ENCODE assay signal across 7 cellular contexts in genomic region chr3:122578110-122578740, GRCh38. TPM values are rescaled to one million over a fixed set of nuclear protein-coding genes. Genes with fewer than 3 reads are reported as not detected.
DNase-seq lines count a peak whose midpoint lies in the region; ATAC-seq and TF ChIP-seq lines count a peak whose summit lies in the region.

No MANE protein-coding gene starts in this region.

- no peak for TF ChIP-seq CTCF in GM12875 (IDR thresholded peaks at IDR 0.05; ENCODE audit: borderline replicate concordance, insufficient read depth, low read depth, low read length)
- TF ChIP-seq CTCF in OCI-LY1 (IDR thresholded peaks at IDR 0.05; ENCODE audit: low read length) = no peak
- TF ChIP-seq CTCF in fibroblast of lung (conservative IDR thresholded peaks at IDR 0.05 in 1 of 2, IDR thresholded peaks at IDR 0.05 in 1 of 2; ENCODE audit: low read depth in 1 of 2, low read length in 2 of 2) = no peak
- no peak for TF ChIP-seq CTCF in osteocyte (IDR thresholded peaks at IDR 0.05)

- H3K9ac ChIP-seq in OCI-LY1 (ENCODE audit: low read length) = peak overlapping the region; percentile 72; the same call in 1 of the 2 replicates
- H3K9ac ChIP-seq in fibroblast of lung (ENCODE audit: insufficient read depth, low read length) = no peak overlapping the region

- no peaks in the 10 kb centered on the region for H3K27me3 ChIP-seq in OCI-LY1 (ENCODE audit: insufficient read depth, low read length)
- no peaks in the 10 kb centered on the region for H3K27me3 ChIP-seq in fibroblast of lung (ENCODE audit: control insufficient read depth, insufficient read depth, low read length)

- H3K9me3 Mint-ChIP-seq in osteocyte (ENCODE audit: unreplicated experiment) = peaks cover 16% of the 10 kb centered on the region

- H2AFZ ChIP-seq in OCI-LY1 (ENCODE audit: low read length) (no peak overlapping the region), fibroblast of lung (ENCODE audit: low read length) (no peak overlapping the region)

- H3K27me3 Mint-ChIP-seq in osteocyte (ENCODE audit: unreplicated experiment) = peaks cover 4% of the 10 kb centered on the region

- peak overlapping the region; percentile 77 for H3K4me2 ChIP-seq in OCI-LY1 (ENCODE audit: low read length)
- peak overlapping the region; percentile 5 for H3K4me2 ChIP-seq in fibroblast of lung (ENCODE audit: extremely low read depth, insufficient read depth, low read length)

- peaks cover 46% of the 10 kb centered on the region for H3K4me1 ChIP-seq in OCI-LY1 (ENCODE audit: insufficient read depth, low read length, severe bottlenecking)
- no peaks in the 10 kb centered on the region for H3K4me1 ChIP-seq in fibroblast of lung (ENCODE audit: control insufficient read depth, extremely low read depth, insufficient read depth, low read length)

- no peaks in the 10 kb centered on the region for H3F3A ChIP-seq in OCI-LY1 (ENCODE audit: insufficient read depth, low read length)

- no peak overlapping the region for H3K27ac Mint-ChIP-seq in osteocyte (ENCODE audit: unreplicated experiment)

- no peak overlapping the region for H3K4me3 Mint-ChIP-seq in osteocyte (ENCODE audit: unreplicated experiment)

- peaks cover 9% of the 10 kb centered on the region for H3K36me3 Mint-ChIP-seq in osteocyte (ENCODE audit: unreplicated experiment)

- H3K79me2 ChIP-seq in OCI-LY1 (ENCODE audit: insufficient read depth, low read length) (no peaks in the 10 kb centered on the region), fibroblast of lung (ENCODE audit: control insufficient read depth, insufficient read depth, low read length) (no peaks in the 10 kb centered on the region)

- H4K20me1 ChIP-seq in OCI-LY1 (ENCODE audit: insufficient read depth, low read length) = no peaks in the 10 kb centered on the region
- no peaks in the 10 kb centered on the region for H4K20me1 ChIP-seq in fibroblast of lung (ENCODE audit: control insufficient read depth, extremely low read depth, insufficient read depth, low read length)

- peaks cover 13% of the 10 kb centered on the region for H3K4me1 Mint-ChIP-seq in osteocyte (ENCODE audit: unreplicated experiment)

- H3K9me3 ChIP-seq in OCI-LY1 (ENCODE audit: low read length) (peaks cover 17% of the 10 kb centered on the region), fibroblast of lung (ENCODE audit: control insufficient read depth, insufficient read depth, low read depth, low read length) (no peaks in the 10 kb centered on the region)

- no peaks in the 10 kb centered on the region for H3K9me2 ChIP-seq in OCI-LY1 (ENCODE audit: low read depth, low read length)

- H3K27ac ChIP-seq in OCI-LY1 (ENCODE audit: low read depth, low read length, poor library complexity, severe bottlenecking) (no peak overlapping the region), fibroblast of lung (ENCODE audit: insufficient read depth, low read length) (no peak overlapping the region)

- no peak for ATAC-seq in HG02852 (IDR thresholded peaks at IDR 0.05; ENCODE audit: unreplicated experiment)

- no peaks in the 10 kb centered on the region for H3K36me3 ChIP-seq in OCI-LY1 (ENCODE audit: insufficient read depth, low read length)
- no peaks in the 10 kb centered on the region for H3K36me3 ChIP-seq in fibroblast of lung (ENCODE audit: control insufficient read depth, insufficient read depth, low read length)

- H3K4me3 ChIP-seq in GM12875 (ENCODE audit: low read depth, low read length) = peak overlapping the region; percentile 68
- peak overlapping the region; percentile 65 for H3K4me3 ChIP-seq in OCI-LY1 (ENCODE audit: low read depth, low read length, poor library complexity, severe bottlenecking)
- peak overlapping the region; percentile 3 to 58 (median 40) for H3K4me3 ChIP-seq in fibroblast of lung (replicated peaks in 1 of 4; ENCODE audit: control extremely low read depth in 1 of 4, insufficient read depth in 1 of 4, low read depth in 3 of 4, low read length in 4 of 4)
- H3K4me3 ChIP-seq in skeletal muscle cell (ENCODE audit: low read depth, low read length) = peak overlapping the region; percentile 48

- DNase-seq in fibroblast of lung (ENCODE audit: low read depth in 2 of 2) = no peak
- DNase-seq in skeletal muscle cell (ENCODE audit: low read depth) = no peak
- DNase-seq in stimulated activated CD4-positive, alpha-beta T cell treated with anti-CD3 and anti-CD28 coated beads, Interleukin-4, amount 100 ng/mL, for 24 hours = no peak
- no peak for DNase-seq in osteocyte (ENCODE audit: extremely low spot score, unreplicated experiment)

RNA-seq across cellular contexts. Expression of gene PARP15, which starts 0.8 kb away (rescaled TPM):
- total RNA-seq in fibroblast of lung = 0.26 and 1.2 TPM in 2 replicates
- polyA plus RNA-seq in fibroblast of lung = 0.62 and 0.70 TPM in 2 replicates
- 0.20 and 0.23 TPM in 2 replicates for polyA plus RNA-seq in fibroblast of lung (2012)
- not detected in 2 replicates for polyA minus RNA-seq in fibroblast of lung (ENCODE audit: low replicate concordance)
- total RNA-seq in osteocyte = 0.08 TPM in 1 of 2 replicates, not detected in the other

RNA-seq across cellular contexts. Expression of gene DTX3L, which starts 14.1 kb away (rescaled TPM):
- total RNA-seq in fibroblast of lung (24.4 and 31.9 TPM in 2 replicates), osteocyte (33.7 and 37.4 TPM in 2 replicates)
- polyA plus RNA-seq in fibroblast of lung = 14.5 and 15.9 TPM in 2 replicates
- 13.7 and 17.6 TPM in 2 replicates for polyA plus RNA-seq in fibroblast of lung (2012)
- polyA minus RNA-seq in fibroblast of lung (ENCODE audit: low replicate concordance) = 14.6 and 14.7 TPM in 2 replicates

RNA-seq across cellular contexts. Expression of gene PARP9, which starts 14.1 kb away (rescaled TPM):
- total RNA-seq in fibroblast of lung (44.2 and 56.0 TPM in 2 replicates), osteocyte (18.4 and 18.9 TPM in 2 replicates)
- 39.2 and 50.0 TPM in 2 replicates for polyA plus RNA-seq in fibroblast of lung
- polyA plus RNA-seq in fibroblast of lung (2012) = 22.5 and 26.1 TPM in 2 replicates
- polyA minus RNA-seq in fibroblast of lung (ENCODE audit: low replicate concordance) = 6.4 and 10.7 TPM in 2 replicates
